9 cellular contexts compared by ENCODE assay signal in the genomic region with DNA sequence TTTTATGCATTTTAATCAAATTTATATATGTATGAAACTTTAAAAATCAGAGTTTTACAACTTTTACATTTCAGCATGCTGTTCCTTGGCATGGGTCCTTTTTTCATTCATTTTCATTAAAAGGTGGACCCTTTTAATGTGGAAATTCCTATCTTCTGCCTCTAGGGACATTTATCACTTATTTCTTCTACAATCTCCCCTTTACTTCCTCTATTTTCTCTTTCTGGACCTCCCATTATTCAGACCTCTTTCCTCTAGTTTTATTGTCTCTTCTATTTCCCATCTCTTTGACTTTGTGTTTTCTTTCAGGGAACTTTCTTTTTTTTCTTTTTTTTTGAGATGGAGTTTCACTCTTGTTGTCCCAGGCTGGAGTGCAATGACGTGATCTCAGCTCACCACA. TPM values are rescaled to one million over a fixed set of nuclear protein-coding genes. Genes with fewer than 3 reads are reported as not detected.
DNase-seq lines count a peak whose midpoint lies in the region; ATAC-seq lines count a peak whose summit lies in the region.
"Had no signal": no experiment of that assay in that cellular context is flagged by ENCODE, and none has a peak within 500 bp of the region (broad histone marks: within the 10 kb centered on the region; RNA-seq: fewer than 3 reads in every experiment).

No MANE protein-coding gene starts in this region.

- CTCF ChIA-PET in naive thymus-derived CD4-positive, alpha-beta T cell (lab: Charles Lee) = no interaction called here

- no peak overlapping the region for H3K27ac ChIP-seq in CD4-positive, CD25-positive, alpha-beta regulatory T cell (ENCODE audit: insufficient read depth, low read length, poor library complexity, severe bottlenecking)
- no peak overlapping the region for H3K27ac ChIP-seq in naive thymus-derived CD4-positive, alpha-beta T cell (ENCODE audit: low read depth, low read length)

- peaks cover 13% of the 10 kb centered on the region for H3K4me1 ChIP-seq in CD4-positive, CD25-positive, alpha-beta regulatory T cell (ENCODE audit: control insufficient read depth, insufficient read depth, low read length, poor library complexity, severe bottlenecking)
- peaks cover 0 to 5% of the 10 kb centered on the region in 2 donors for H3K4me1 ChIP-seq in naive thymus-derived CD4-positive, alpha-beta T cell (ENCODE audit: control insufficient read depth in 2 of 2, insufficient read depth in 2 of 2, low read length in 2 of 2)

- peaks cover 3 to 15% (median 8%) of the 10 kb centered on the region in 4 donors for H3K4me1 Mint-ChIP-seq in CD4-positive, CD25-positive, alpha-beta regulatory T cell
- peaks cover 9% of the 10 kb centered on the region for H3K4me1 Mint-ChIP-seq in activated naive CD8-positive, alpha-beta T cell treated with anti-CD3 and anti-CD28 coated beads, Interleukin-2, amount 50 U/mL, for 24 hours
- H3K4me1 Mint-ChIP-seq in naive thymus-derived CD4-positive, alpha-beta T cell = peaks cover 6 to 9% (median 8%) of the 10 kb centered on the region in 7 donors

- H3K27me3 ChIP-seq in CD4-positive, CD25-positive, alpha-beta regulatory T cell (ENCODE audit: control insufficient read depth, insufficient read depth, low read length) = peaks cover 9% of the 10 kb centered on the region
- peaks cover 0 to 12% of the 10 kb centered on the region in 2 donors for H3K27me3 ChIP-seq in naive thymus-derived CD4-positive, alpha-beta T cell (ENCODE audit: control insufficient read depth in 2 of 2, insufficient read depth in 2 of 2, low read length in 2 of 2)

- intact Hi-C loops in naive thymus-derived CD4-positive, alpha-beta T cell (cut with micrococcal nuclease) = no loop called here

- no peaks in the 10 kb centered on the region for H3K9me3 ChIP-seq in CD4-positive, CD25-positive, alpha-beta regulatory T cell (ENCODE audit: control insufficient read depth in 2 of 2, low read length in 2 of 2)
- no peaks in the 10 kb centered on the region for H3K9me3 ChIP-seq in naive thymus-derived CD4-positive, alpha-beta T cell (ENCODE audit: control insufficient read depth in 2 of 3, low read length in 3 of 3)

- H3K27ac Mint-ChIP-seq in CD4-positive, CD25-positive, alpha-beta regulatory T cell = no peak overlapping the region
- H3K27ac Mint-ChIP-seq in activated naive CD8-positive, alpha-beta T cell treated with anti-CD3 and anti-CD28 coated beads, Interleukin-2, amount 50 U/mL, for 24 hours = peak overlapping the region; percentile 3
- H3K27ac Mint-ChIP-seq in naive thymus-derived CD4-positive, alpha-beta T cell = no peak overlapping the region
- H3K27ac Mint-ChIP-seq: activated CD4-positive, alpha-beta memory T cell treated with anti-CD3 and anti-CD28 coated beads, Interleukin-2, amount 10 ng/mL, durations not matched to agents 7 days and 5 days had no signal

- peak overlapping the region; percentile 2 to 62 (median 12) for H3K4me3 Mint-ChIP-seq in CD4-positive, CD25-positive, alpha-beta regulatory T cell
- peak overlapping the region; percentile 52 for H3K4me3 Mint-ChIP-seq in activated naive CD8-positive, alpha-beta T cell treated with anti-CD3 and anti-CD28 coated beads, Interleukin-2, amount 50 U/mL, for 24 hours
- H3K4me3 Mint-ChIP-seq in naive thymus-derived CD4-positive, alpha-beta T cell = peak overlapping the region in 9 of 10 donors; percentile 4 to 74 (median 42)
- H3K4me3 Mint-ChIP-seq: activated CD4-positive, alpha-beta memory T cell treated with anti-CD3 and anti-CD28 coated beads, Interleukin-2, amount 10 ng/mL, durations not matched to agents 7 days and 5 days had no signal

- H3K36me3 Mint-ChIP-seq in CD4-positive, CD25-positive, alpha-beta regulatory T cell = no peaks in the 10 kb centered on the region
- H3K36me3 Mint-ChIP-seq in activated naive CD8-positive, alpha-beta T cell treated with anti-CD3 and anti-CD28 coated beads, Interleukin-2, amount 50 U/mL, for 24 hours (ENCODE audit: low read depth) = no peaks in the 10 kb centered on the region
- H3K36me3 Mint-ChIP-seq in naive thymus-derived CD4-positive, alpha-beta T cell = peaks cover 0 to 7% (median 0%) of the 10 kb centered on the region in 5 donors

- H3K36me3 ChIP-seq in CD4-positive, CD25-positive, alpha-beta regulatory T cell (ENCODE audit: control insufficient read depth, insufficient read depth, low read length) = no peaks in the 10 kb centered on the region
- no peaks in the 10 kb centered on the region for H3K36me3 ChIP-seq in naive thymus-derived CD4-positive, alpha-beta T cell (ENCODE audit: control insufficient read depth in 2 of 3, insufficient read depth in 3 of 3, low read length in 3 of 3)

- H3K27me3 Mint-ChIP-seq in CD4-positive, CD25-positive, alpha-beta regulatory T cell = peaks cover 34% of the 10 kb centered on the region
- peaks cover 43% of the 10 kb centered on the region for H3K27me3 Mint-ChIP-seq in activated naive CD8-positive, alpha-beta T cell treated with anti-CD3 and anti-CD28 coated beads, Interleukin-2, amount 50 U/mL, for 24 hours
- peaks cover 37 to 51% (median 49%) of the 10 kb centered on the region in 5 donors for H3K27me3 Mint-ChIP-seq in naive thymus-derived CD4-positive, alpha-beta T cell

- no peaks in the 10 kb centered on the region for H3K9me3 Mint-ChIP-seq in CD4-positive, CD25-positive, alpha-beta regulatory T cell
- no peaks in the 10 kb centered on the region for H3K9me3 Mint-ChIP-seq in activated naive CD8-positive, alpha-beta T cell treated with anti-CD3 and anti-CD28 coated beads, Interleukin-2, amount 50 U/mL, for 24 hours
- peaks cover 0 to 2% (median 0%) of the 10 kb centered on the region in 11 donors for H3K9me3 Mint-ChIP-seq in naive thymus-derived CD4-positive, alpha-beta T cell
- H3K9me3 Mint-ChIP-seq: activated CD4-positive, alpha-beta memory T cell treated with anti-CD3 and anti-CD28 coated beads, Interleukin-2, amount 10 ng/mL, durations not matched to agents 7 days and 5 days had no signal

- ATAC-seq in CD4-positive, CD25-positive, alpha-beta regulatory T cell (ENCODE audit: low read depth in 2 of 2) = no peak
- no peak for ATAC-seq in activated naive CD8-positive, alpha-beta T cell treated with anti-CD3 and anti-CD28 coated beads, Interleukin-2, amount 50 U/mL, for 24 hours
- no peak for ATAC-seq in naive thymus-derived CD4-positive, alpha-beta T cell
- ATAC-seq in GM18873 (IDR thresholded peaks at IDR 0.05; ENCODE audit: low FRiP score, unreplicated experiment) = no peak

- DNase-seq in CD4-positive, CD25-positive, alpha-beta regulatory T cell = no peak
- DNase-seq in Kasumi-1 (lab: John Stamatoyannopoulos, UW) = peak; percentile 65 to 86
- DNase-seq in activated naive CD8-positive, alpha-beta T cell treated with anti-CD3 and anti-CD28 coated beads, Interleukin-2, amount 50 U/mL, for 24 hours = no peak
- no peak for DNase-seq in naive thymus-derived CD4-positive, alpha-beta T cell
- no peak for DNase-seq in effector CD8-positive, alpha-beta T cell (lab: John Stamatoyannopoulos, UW)
- DNase-seq in NCI-H128 (lab: John Stamatoyannopoulos, UW; ENCODE audit: unreplicated experiment) = no peak
- no peak for DNase-seq in stimulated activated CD4-positive, alpha-beta T cell treated with anti-CD3 and anti-CD28 coated beads, Interleukin-2, amount 100 ng/mL, for 48 hours

- POLR2A ChIA-PET in naive thymus-derived CD4-positive, alpha-beta T cell (lab: Charles Lee) = no interaction called here

- H3K4me3 ChIP-seq in CD4-positive, CD25-positive, alpha-beta regulatory T cell (ENCODE audit: low read depth, low read length) = no peak overlapping the region
- no peak overlapping the region for H3K4me3 ChIP-seq in naive thymus-derived CD4-positive, alpha-beta T cell (ENCODE audit: low read length)

RNA-seq across cellular contexts. Expression of a gene that starts 5.7 kb away (rescaled TPM):
- not detected for total RNA-seq in CD4-positive, CD25-positive, alpha-beta regulatory T cell
- polyA plus RNA-seq in CD4-positive, CD25-positive, alpha-beta regulatory T cell = under 1 TPM in 1 of 4 donors, not detected in 3; 0.35 TPM
- total RNA-seq in naive thymus-derived CD4-positive, alpha-beta T cell = under 1 TPM in 1 of 5 experiments, not detected in 4; 0.64 TPM
- not detected for polyA plus RNA-seq in naive thymus-derived CD4-positive, alpha-beta T cell
- total RNA-seq: activated CD4-positive, alpha-beta memory T cell treated with anti-CD3 and anti-CD28 coated beads, Interleukin-2, amount 10 ng/mL, durations not matched to agents 7 days and 5 days had no signal

RNA-seq across cellular contexts. Expression of a gene that starts 36.1 kb away (rescaled TPM):
- 95.7 TPM for total RNA-seq in CD4-positive, CD25-positive, alpha-beta regulatory T cell
- 10 to 100 TPM; 48.4 to 65.7 (median 50.5) TPM for polyA plus RNA-seq in CD4-positive, CD25-positive, alpha-beta regulatory T cell
- total RNA-seq in naive thymus-derived CD4-positive, alpha-beta T cell = 100 to 1,000 TPM in 1 of 5 experiments, 10 to 100 TPM in 4; 60.5 to 111 (median 84.5) TPM
- 10 to 100 TPM; 41.3 to 56.5 TPM for polyA plus RNA-seq in naive thymus-derived CD4-positive, alpha-beta T cell

Comparison
In these comparisons a context has a peak if more than half of its experiments do, and no peak if none do; other contexts are left out.
1. DNase-seq: peak in Kasumi-1 (2 of 2); none in CD4-positive, CD25-positive, alpha-beta regulatory T cell (0 of 3), activated naive CD8-positive, alpha-beta T cell treated with anti-CD3 and anti-CD28 coated beads, Interleukin-2, amount 50 U/mL, for 24 hours (single experiment), naive thymus-derived CD4-positive, alpha-beta T cell (0 of 9), effector CD8-positive, alpha-beta T cell (single experiment), NCI-H128 (single experiment) and stimulated activated CD4-positive, alpha-beta T cell treated with anti-CD3 and anti-CD28 coated beads, Interleukin-2, amount 100 ng/mL, for 48 hours (0 of 2).
2. Peak in every context shown above with its lines, with median percentiles within 50 percentile points of each other: H3K4me3 Mint-ChIP-seq.